1 cellular context compared by ENCODE assay signal in the genomic region with DNA sequence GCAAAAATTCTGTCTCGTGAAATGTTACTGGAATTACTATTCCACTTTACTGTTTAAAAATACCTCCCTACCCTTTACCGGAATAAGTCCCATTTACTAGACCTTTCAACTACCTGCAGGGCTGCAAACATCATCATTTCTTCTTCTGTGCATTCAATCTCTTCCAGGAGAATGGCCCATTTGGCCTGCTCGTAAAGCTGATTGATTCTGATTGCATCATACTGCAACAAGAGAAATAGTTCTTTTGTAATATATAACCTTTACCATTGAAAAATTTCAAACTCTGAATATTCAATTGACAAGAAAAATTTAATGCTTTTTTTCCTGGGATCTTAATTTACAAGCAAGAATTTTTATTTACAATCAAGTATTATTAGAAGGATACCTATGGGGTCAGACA.
TF ChIP-seq lines count a peak whose summit lies in the region.

No MANE protein-coding gene starts in this region.

TF ChIP-seq in WTC11, 78 proteins besides CTCF, POLR2A, EP300 and RAD21 (continued from another document):
- TF ChIP-seq NR3C1 (CRISPR knock-in tag; conservative IDR thresholded peaks at IDR 0.05; ENCODE audit: low read depth) = no peak
- TF ChIP-seq ZNF425 (CRISPR knock-in tag; conservative IDR thresholded peaks at IDR 0.05) = no peak
- TF ChIP-seq ZNF263 (CRISPR knock-in tag; IDR thresholded peaks at IDR 0.05; ENCODE audit: low read depth) = no peak
- no peak for TF ChIP-seq IRF2 (CRISPR knock-in tag; IDR thresholded peaks at IDR 0.05; ENCODE audit: borderline replicate concordance, low read depth)
- TF ChIP-seq TEAD1 (CRISPR knock-in tag; IDR thresholded peaks at IDR 0.05) = no peak
- TF ChIP-seq SP1 (CRISPR knock-in tag; conservative IDR thresholded peaks at IDR 0.05) = no peak
- no peak for TF ChIP-seq CREB1 (CRISPR knock-in tag; IDR thresholded peaks at IDR 0.05)
- TF ChIP-seq ZNF138 (CRISPR knock-in tag; conservative IDR thresholded peaks at IDR 0.05) = no peak
